1 cellular context compared by ENCODE assay signal in the genomic region with DNA sequence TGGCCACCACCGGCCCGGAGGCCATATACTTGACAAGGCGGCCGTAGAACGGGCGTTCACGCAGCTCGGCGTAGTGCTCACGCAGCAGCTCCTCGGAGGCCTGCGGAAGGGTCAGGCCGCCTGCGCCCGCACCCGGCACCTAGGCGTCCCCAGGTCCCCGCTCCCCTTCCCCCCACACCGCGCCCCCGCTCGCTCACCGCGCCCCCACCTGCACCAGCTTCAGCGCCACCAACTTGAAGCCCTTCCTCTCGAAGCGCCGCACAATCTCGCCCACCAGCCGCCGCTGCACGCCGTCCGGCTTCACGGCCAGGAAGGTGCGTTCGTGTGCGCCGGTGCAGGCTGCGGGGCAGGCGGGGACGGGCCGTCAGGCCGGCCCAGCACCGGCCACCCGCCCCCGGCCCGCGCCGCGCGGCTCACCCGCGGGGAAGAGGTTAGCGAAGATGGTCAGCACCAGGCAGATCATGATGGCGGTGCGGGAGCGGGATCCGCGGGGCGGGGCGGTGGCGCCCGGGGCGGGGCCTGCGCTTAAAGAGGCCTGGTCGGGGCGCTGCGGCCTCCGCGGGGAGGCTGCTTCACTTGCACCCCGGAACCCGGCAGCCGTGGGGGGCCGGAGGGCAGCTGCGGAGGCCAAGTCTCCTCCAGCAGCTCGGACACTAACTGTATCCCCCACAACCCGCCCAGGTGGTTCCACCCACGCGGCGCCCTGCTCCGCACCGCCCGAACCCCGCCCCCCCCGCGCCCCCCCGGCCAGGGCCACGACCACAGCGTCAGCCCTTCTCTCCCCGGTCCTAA.
TF ChIP-seq lines count a peak whose summit lies in the region.

A gene (minus strand): TSS at position 472 of the 792 bp plus-strand sequence. CDS start 9 bp downstream, at position 463.

TF ChIP-seq in HEK293, 187 proteins besides CTCF, POLR2A, EP300 and RAD21 (continued from another document):
- TF ChIP-seq, protein P1, sequence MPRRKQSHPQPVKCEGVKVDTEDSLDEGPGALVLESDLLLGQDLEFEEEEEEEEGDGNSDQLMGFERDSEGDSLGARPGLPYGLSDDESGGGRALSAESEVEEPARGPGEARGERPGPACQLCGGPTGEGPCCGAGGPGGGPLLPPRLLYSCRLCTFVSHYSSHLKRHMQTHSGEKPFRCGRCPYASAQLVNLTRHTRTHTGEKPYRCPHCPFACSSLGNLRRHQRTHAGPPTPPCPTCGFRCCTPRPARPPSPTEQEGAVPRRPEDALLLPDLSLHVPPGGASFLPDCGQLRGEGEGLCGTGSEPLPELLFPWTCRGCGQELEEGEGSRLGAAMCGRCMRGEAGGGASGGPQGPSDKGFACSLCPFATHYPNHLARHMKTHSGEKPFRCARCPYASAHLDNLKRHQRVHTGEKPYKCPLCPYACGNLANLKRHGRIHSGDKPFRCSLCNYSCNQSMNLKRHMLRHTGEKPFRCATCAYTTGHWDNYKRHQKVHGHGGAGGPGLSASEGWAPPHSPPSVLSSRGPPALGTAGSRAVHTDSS (tag by site-specific recombination; IDR thresholded peaks at IDR 0.05): no peak; the same call in 1 of the 2 replicates
- TF ChIP-seq, protein P2, sequence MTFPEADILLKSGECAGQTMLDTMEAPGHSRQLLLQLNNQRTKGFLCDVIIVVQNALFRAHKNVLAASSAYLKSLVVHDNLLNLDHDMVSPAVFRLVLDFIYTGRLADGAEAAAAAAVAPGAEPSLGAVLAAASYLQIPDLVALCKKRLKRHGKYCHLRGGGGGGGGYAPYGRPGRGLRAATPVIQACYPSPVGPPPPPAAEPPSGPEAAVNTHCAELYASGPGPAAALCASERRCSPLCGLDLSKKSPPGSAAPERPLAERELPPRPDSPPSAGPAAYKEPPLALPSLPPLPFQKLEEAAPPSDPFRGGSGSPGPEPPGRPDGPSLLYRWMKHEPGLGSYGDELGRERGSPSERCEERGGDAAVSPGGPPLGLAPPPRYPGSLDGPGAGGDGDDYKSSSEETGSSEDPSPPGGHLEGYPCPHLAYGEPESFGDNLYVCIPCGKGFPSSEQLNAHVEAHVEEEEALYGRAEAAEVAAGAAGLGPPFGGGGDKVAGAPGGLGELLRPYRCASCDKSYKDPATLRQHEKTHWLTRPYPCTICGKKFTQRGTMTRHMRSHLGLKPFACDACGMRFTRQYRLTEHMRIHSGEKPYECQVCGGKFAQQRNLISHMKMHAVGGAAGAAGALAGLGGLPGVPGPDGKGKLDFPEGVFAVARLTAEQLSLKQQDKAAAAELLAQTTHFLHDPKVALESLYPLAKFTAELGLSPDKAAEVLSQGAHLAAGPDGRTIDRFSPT (tag by site-specific recombination; IDR thresholded peaks at IDR 0.05): no peak
- no peak; the same call in none of the 2 replicates for TF ChIP-seq ZSCAN30 (tag by site-specific recombination; IDR thresholded peaks at IDR 0.05)
- no peak for TF ChIP-seq ZNF112 (tag by site-specific recombination; IDR thresholded peaks at IDR 0.05)
- TF ChIP-seq, protein P3, sequence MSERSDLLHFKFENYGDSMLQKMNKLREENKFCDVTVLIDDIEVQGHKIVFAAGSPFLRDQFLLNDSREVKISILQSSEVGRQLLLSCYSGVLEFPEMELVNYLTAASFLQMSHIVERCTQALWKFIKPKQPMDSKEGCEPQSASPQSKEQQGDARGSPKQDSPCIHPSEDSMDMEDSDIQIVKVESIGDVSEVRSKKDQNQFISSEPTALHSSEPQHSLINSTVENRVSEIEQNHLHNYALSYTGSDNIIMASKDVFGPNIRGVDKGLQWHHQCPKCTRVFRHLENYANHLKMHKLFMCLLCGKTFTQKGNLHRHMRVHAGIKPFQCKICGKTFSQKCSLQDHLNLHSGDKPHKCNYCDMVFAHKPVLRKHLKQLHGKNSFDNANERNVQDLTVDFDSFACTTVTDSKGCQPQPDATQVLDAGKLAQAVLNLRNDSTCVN (tag by site-specific recombination; optimal IDR thresholded peaks at IDR 0.05): peak; percentile 52
- peak; percentile 60; the same call in 1 of the 2 replicates for TF ChIP-seq ZFHX2 (tag by site-specific recombination; conservative IDR thresholded peaks at IDR 0.05)
- TF ChIP-seq, protein P4, sequence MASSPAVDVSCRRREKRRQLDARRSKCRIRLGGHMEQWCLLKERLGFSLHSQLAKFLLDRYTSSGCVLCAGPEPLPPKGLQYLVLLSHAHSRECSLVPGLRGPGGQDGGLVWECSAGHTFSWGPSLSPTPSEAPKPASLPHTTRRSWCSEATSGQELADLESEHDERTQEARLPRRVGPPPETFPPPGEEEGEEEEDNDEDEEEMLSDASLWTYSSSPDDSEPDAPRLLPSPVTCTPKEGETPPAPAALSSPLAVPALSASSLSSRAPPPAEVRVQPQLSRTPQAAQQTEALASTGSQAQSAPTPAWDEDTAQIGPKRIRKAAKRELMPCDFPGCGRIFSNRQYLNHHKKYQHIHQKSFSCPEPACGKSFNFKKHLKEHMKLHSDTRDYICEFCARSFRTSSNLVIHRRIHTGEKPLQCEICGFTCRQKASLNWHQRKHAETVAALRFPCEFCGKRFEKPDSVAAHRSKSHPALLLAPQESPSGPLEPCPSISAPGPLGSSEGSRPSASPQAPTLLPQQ (tag by site-specific recombination; IDR thresholded peaks at IDR 0.05): peak; percentile 97
- TF ChIP-seq, protein P5, sequence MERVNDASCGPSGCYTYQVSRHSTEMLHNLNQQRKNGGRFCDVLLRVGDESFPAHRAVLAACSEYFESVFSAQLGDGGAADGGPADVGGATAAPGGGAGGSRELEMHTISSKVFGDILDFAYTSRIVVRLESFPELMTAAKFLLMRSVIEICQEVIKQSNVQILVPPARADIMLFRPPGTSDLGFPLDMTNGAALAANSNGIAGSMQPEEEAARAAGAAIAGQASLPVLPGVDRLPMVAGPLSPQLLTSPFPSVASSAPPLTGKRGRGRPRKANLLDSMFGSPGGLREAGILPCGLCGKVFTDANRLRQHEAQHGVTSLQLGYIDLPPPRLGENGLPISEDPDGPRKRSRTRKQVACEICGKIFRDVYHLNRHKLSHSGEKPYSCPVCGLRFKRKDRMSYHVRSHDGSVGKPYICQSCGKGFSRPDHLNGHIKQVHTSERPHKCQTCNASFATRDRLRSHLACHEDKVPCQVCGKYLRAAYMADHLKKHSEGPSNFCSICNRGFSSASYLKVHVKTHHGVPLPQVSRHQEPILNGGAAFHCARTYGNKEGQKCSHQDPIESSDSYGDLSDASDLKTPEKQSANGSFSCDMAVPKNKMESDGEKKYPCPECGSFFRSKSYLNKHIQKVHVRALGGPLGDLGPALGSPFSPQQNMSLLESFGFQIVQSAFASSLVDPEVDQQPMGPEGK (tag by site-specific recombination; IDR thresholded peaks at IDR 0.05): peak; percentile 88
- 0 out of 2 replicates have a peak, but pooled peaks have one; percentile 33 for TF ChIP-seq ZNF146 (tag by site-specific recombination; IDR thresholded peaks at IDR 0.05)
- no peak for TF ChIP-seq ZNF140 (tag by site-specific recombination; IDR thresholded peaks at IDR 0.05)
- TF ChIP-seq, protein P6, sequence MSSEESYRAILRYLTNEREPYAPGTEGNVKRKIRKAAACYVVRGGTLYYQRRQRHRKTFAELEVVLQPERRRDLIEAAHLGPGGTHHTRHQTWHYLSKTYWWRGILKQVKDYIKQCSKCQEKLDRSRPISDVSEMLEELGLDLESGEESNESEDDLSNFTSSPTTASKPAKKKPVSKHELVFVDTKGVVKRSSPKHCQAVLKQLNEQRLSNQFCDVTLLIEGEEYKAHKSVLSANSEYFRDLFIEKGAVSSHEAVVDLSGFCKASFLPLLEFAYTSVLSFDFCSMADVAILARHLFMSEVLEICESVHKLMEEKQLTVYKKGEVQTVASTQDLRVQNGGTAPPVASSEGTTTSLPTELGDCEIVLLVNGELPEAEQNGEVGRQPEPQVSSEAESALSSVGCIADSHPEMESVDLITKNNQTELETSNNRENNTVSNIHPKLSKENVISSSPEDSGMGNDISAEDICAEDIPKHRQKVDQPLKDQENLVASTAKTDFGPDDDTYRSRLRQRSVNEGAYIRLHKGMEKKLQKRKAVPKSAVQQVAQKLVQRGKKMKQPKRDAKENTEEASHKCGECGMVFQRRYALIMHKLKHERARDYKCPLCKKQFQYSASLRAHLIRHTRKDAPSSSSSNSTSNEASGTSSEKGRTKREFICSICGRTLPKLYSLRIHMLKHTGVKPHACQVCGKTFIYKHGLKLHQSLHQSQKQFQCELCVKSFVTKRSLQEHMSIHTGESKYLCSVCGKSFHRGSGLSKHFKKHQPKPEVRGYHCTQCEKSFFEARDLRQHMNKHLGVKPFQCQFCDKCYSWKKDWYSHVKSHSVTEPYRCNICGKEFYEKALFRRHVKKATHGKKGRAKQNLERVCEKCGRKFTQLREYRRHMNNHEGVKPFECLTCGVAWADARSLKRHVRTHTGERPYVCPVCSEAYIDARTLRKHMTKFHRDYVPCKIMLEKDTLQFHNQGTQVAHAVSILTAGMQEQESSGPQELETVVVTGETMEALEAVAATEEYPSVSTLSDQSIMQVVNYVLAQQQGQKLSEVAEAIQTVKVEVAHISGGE (tag by site-specific recombination; conservative IDR thresholded peaks at IDR 0.05; ENCODE audit: low read depth): no peak
- no peak for TF ChIP-seq ZNF785 (tag by site-specific recombination; IDR thresholded peaks at IDR 0.05)
- no peak for TF ChIP-seq ZNF433 (tag by site-specific recombination; IDR thresholded peaks at IDR 0.05; ENCODE audit: low read depth)
- peak; percentile 30; the same call in 1 of the 2 replicates for TF ChIP-seq EGR2 (tag by site-specific recombination; IDR thresholded peaks at IDR 0.05; ENCODE audit: low read depth)
- TF ChIP-seq ZNF2 (tag by site-specific recombination; IDR thresholded peaks at IDR 0.05): no peak
TF ChIP-seq in HEK293: peak in this region for 20.
